Comparison of ENCODE assay signal across 8 cellular contexts in genomic region chr18:9335255-9336045, GRCh38. TPM values are rescaled to one million over a fixed set of nuclear protein-coding genes. Genes with fewer than 3 reads are reported as not detected.
DNase-seq lines count a peak whose midpoint lies in the region; ATAC-seq and TF ChIP-seq lines count a peak whose summit lies in the region.

No MANE protein-coding gene starts in this region.

- no peaks in the 10 kb centered on the region for H3K27me3 ChIP-seq in stomach smooth muscle (ENCODE audit: control insufficient read depth in 1 of 2, insufficient read depth in 2 of 2, low read length in 2 of 2)

- peak overlapping the region; percentile 86 to 88 for H3K4me3 ChIP-seq in stomach smooth muscle (ENCODE audit: low read length in 2 of 2)

- H3K27me3 Mint-ChIP-seq in activated T-helper 17 cell treated with anti-CD3 and anti-CD28 coated beads, Interleukin-2, amount 50 U/mL, for 72 hours, result peaks cover 3% of the 10 kb centered on the region
- peaks cover 3 to 13% (median 8%) of the 10 kb centered on the region in 3 donors for H3K27me3 Mint-ChIP-seq in immature natural killer cell (ENCODE audit: low read depth in 3 of 3)

- H3K9me3 Mint-ChIP-seq in activated T-helper 17 cell treated with anti-CD3 and anti-CD28 coated beads, Interleukin-2, amount 50 U/mL, for 72 hours, result no peaks in the 10 kb centered on the region
- no peaks in the 10 kb centered on the region for H3K9me3 Mint-ChIP-seq in immature natural killer cell

- peaks cover 9 to 11% of the 10 kb centered on the region in 2 donors for H3K36me3 ChIP-seq in stomach smooth muscle (ENCODE audit: control insufficient read depth in 2 of 2, insufficient read depth in 2 of 2, low read length in 2 of 2)

- ATAC-seq in activated T-helper 17 cell treated with anti-CD3 and anti-CD28 coated beads, Interleukin-2, amount 50 U/mL, for 72 hours (replicated peaks), result no peak
- ATAC-seq in HG03565 (IDR thresholded peaks at IDR 0.05; ENCODE audit: unreplicated experiment), result no peak

- no peak overlapping the region for H3K27ac Mint-ChIP-seq in activated T-helper 17 cell treated with anti-CD3 and anti-CD28 coated beads, Interleukin-2, amount 50 U/mL, for 72 hours
- H3K27ac Mint-ChIP-seq in immature natural killer cell, result peak overlapping the region; percentile 20 to 77 (median 72)

- peak; percentile 43 for DNase-seq in HCEC 1CT
- DNase-seq in immature natural killer cell, result no peak
- DNase-seq in Ammon's horn (ENCODE audit: low spot score), result no peak
- no peak for DNase-seq in T1000 (lab: John Stamatoyannopoulos, UW)

- H3K27ac ChIP-seq in C4-2B (peak overlapping the region; percentile 55), stomach smooth muscle (ENCODE audit: low read length) (peak overlapping the region; percentile 78)

- H3K4me3 Mint-ChIP-seq in activated T-helper 17 cell treated with anti-CD3 and anti-CD28 coated beads, Interleukin-2, amount 50 U/mL, for 72 hours, result peak overlapping the region; percentile 79
- H3K4me3 Mint-ChIP-seq in immature natural killer cell, result peak overlapping the region; percentile 80 to 94 (median 88)

- no peaks in the 10 kb centered on the region for H3K9me3 ChIP-seq in stomach smooth muscle (ENCODE audit: control insufficient read depth in 2 of 2, low read length in 2 of 2)

- TF ChIP-seq CTCF in C4-2B (conservative IDR thresholded peaks at IDR 0.05), result no peak

- peaks cover 18% of the 10 kb centered on the region for H3K4me1 ChIP-seq in stomach smooth muscle (ENCODE audit: control insufficient read depth, insufficient read depth, low read length)

- peaks cover 4% of the 10 kb centered on the region for H3K4me1 Mint-ChIP-seq in activated T-helper 17 cell treated with anti-CD3 and anti-CD28 coated beads, Interleukin-2, amount 50 U/mL, for 72 hours
- H3K4me1 Mint-ChIP-seq in immature natural killer cell, result peaks cover 14 to 19% of the 10 kb centered on the region in 2 donors

- peaks cover 11% of the 10 kb centered on the region for H3K36me3 Mint-ChIP-seq in activated T-helper 17 cell treated with anti-CD3 and anti-CD28 coated beads, Interleukin-2, amount 50 U/mL, for 72 hours (ENCODE audit: low read depth)
- peaks cover 5 to 12% (median 10%) of the 10 kb centered on the region in 3 donors for H3K36me3 Mint-ChIP-seq in immature natural killer cell

- peak overlapping the region; percentile 77 to 81 for H3K9ac ChIP-seq in stomach smooth muscle (ENCODE audit: low read length in 2 of 2)

RNA-seq across cellular contexts. Expression of gene TWSG1, which starts 0.9 kb away (rescaled TPM):
- 10 to 100 TPM in 1 of 2 donors, 1 to 10 TPM in 1; 9.2 to 19.0 TPM for total RNA-seq in activated T-helper 17 cell treated with anti-CD3 and anti-CD28 coated beads, Interleukin-2, amount 50 U/mL, for 72 hours
- polyA plus RNA-seq in immature natural killer cell, result 1 to 10 TPM; 5.1 to 5.3 (median 5.3) TPM
